8 cellular contexts compared by ENCODE assay signal in the genomic region with DNA sequence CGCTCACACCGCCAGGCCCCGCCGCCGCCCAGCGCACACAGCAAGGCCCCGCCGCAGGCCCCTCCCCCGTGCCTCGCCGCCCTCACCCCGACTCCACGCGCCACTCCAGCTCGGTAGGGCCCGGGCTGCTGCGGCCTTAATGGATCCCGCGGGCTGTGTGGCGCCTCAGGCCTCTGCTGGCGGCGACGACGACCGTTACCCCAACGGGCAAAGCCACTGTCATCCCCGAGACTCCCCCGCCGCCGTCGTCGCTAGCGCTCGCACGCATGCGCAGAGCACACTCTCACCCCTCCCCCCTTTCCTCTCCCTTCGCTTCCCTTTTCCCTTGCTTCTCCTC. TPM values are rescaled to one million over a fixed set of nuclear protein-coding genes. Genes with fewer than 3 reads are reported as not detected.
DNase-seq lines count a peak whose midpoint lies in the region; ATAC-seq and TF ChIP-seq lines count a peak whose summit lies in the region.

A gene with protein sequence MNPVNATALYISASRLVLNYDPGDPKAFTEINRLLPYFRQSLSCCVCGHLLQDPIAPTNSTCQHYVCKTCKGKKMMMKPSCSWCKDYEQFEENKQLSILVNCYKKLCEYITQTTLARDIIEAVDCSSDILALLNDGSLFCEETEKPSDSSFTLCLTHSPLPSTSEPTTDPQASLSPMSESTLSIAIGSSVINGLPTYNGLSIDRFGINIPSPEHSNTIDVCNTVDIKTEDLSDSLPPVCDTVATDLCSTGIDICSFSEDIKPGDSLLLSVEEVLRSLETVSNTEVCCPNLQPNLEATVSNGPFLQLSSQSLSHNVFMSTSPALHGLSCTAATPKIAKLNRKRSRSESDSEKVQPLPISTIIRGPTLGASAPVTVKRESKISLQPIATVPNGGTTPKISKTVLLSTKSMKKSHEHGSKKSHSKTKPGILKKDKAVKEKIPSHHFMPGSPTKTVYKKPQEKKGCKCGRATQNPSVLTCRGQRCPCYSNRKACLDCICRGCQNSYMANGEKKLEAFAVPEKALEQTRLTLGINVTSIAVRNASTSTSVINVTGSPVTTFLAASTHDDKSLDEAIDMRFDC (minus strand): TSS at position 272 of the 337 bp plus-strand sequence. CDS start 1,222 bp downstream, outside the sequence.

- no peaks in the 10 kb centered on the region for H3K36me3 ChIP-seq in suprapubic skin

- no peak for DNase-seq in GM12864 (ENCODE audit: low read depth)
- peak; percentile 44 for DNase-seq in HPDE6-E6E7 (ENCODE audit: extremely low spot score)
- DNase-seq in left lobe of liver (ENCODE audit: low spot score): no peak
- no peak for DNase-seq in suprapubic skin (ENCODE audit: low spot score in 2 of 2)
- no peak for DNase-seq in SHP77 treated with DMSO at 0.1 percent for 48 hours (lab: John Stamatoyannopoulos, UW)
- DNase-seq in cerebellar cortex (ENCODE audit: low spot score): no peak

- peak within 1 kb of the TSS; percentile 82 for H3K4me3 ChIP-seq in GM12864 (ENCODE audit: low read depth, low read length)
- H3K4me3 ChIP-seq in suprapubic skin: peak within 1 kb of the TSS; percentile 71

- H3K9me3 ChIP-seq in suprapubic skin: no peaks in the 10 kb centered on the region

- 1% methylated on average over 24 of the region's 37 CpGs for WGBS in suprapubic skin

- H3K4me1 ChIP-seq in suprapubic skin: peaks cover 44% of the 10 kb centered on the region

- H3K27ac Mint-ChIP-seq in brain: peak within 1 kb of the TSS; percentile 98 to 100 (median 99)

- peak in 1 of 2 donors; percentile 74 for TF ChIP-seq POLR2A in suprapubic skin (IDR thresholded peaks at IDR 0.05)

- H3K36me3 Mint-ChIP-seq in brain: peaks cover 19% of the 10 kb centered on the region

- H3K27ac ChIP-seq in suprapubic skin: peak within 1 kb of the TSS; percentile 98

- no peaks in the 10 kb centered on the region for H3K27me3 ChIP-seq in suprapubic skin

- ATAC-seq in left lobe of liver (peak; percentile 54), HG02678 (IDR thresholded peaks at IDR 0.05; ENCODE audit: unreplicated experiment) (no peak)

- TF ChIP-seq CTCF in GM12864 (IDR thresholded peaks at IDR 0.05; ENCODE audit: low read depth, low read length, missing control alignments) (no peak), brain (conservative IDR thresholded peaks at IDR 0.05) (no peak), suprapubic skin (IDR thresholded peaks at IDR 0.05) (no peak)

- H3K4me1 Mint-ChIP-seq in brain: peaks cover 39% of the 10 kb centered on the region

- peak within 1 kb of the TSS; percentile 94 to 99 (median 95) for H3K4me3 Mint-ChIP-seq in brain

- TF ChIP-seq EP300 in suprapubic skin (IDR thresholded peaks at IDR 0.05): no peak

- peaks cover 2 to 11% (median 8%) of the 10 kb centered on the region in 5 experiments for H3K9me3 Mint-ChIP-seq in brain

- H3K27me3 Mint-ChIP-seq in brain: peaks cover 22% of the 10 kb centered on the region

RNA-seq across cellular contexts. Expression of the gene that starts here (rescaled TPM):
- polyA plus RNA-seq in brain (ENCODE audit: insufficient read depth, low read depth, low replicate concordance): 17.2 TPM
- total RNA-seq in left lobe of liver (14.5 TPM), suprapubic skin (10 to 100 TPM; 25.4 to 71.1 (median 44.0) TPM)
